22 cellular contexts compared by ENCODE assay signal in the genomic region with DNA sequence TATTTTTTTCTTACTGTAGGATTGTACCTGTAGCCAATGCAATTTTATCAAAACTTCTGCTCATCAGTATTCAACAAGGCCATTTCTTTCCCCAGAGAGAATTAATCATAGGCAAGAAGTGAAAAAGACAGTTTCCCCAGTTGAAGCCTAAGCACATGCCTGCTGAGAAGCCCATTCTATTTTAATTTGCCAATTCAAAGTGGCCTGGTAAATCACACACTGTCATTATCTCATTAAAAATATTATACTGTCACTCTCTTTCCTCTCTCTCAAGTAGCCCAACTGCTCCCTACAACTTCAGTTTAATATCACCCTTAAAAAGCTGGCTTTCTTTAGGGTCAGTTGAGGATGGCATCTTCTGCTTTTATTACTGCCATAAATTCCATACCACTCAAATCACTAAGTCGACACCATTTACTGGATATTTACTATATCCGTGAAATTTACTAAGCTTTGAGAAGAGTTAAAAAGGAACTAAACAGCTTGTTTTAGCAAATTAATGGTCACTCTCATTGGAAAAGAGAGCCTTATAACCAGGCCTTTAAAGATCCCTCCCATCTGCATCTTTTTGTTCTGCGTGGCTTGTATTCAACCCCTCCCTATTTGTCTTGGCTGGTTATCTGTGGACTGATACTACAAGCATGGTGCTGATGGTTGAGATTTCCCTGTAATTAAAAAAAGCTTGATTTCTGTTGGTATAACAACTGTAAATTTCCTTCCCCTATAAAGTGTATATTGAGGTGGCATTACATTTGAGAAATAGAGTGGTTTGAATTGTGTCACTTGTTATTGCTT. TPM values are rescaled to one million over a fixed set of nuclear protein-coding genes. Genes with fewer than 3 reads are reported as not detected.
DNase-seq lines count a peak whose midpoint lies in the region; ATAC-seq, FAIRE-seq and TF ChIP-seq lines count a peak whose summit lies in the region.
"Had no signal": no experiment of that assay in that cellular context is flagged by ENCODE, and none has a peak within 500 bp of the region (broad histone marks: within the 10 kb centered on the region; RNA-seq: fewer than 3 reads in every experiment).

No MANE protein-coding gene starts in this region.

- no peaks in the 10 kb centered on the region for H3K27me3 ChIP-seq in neural progenitor cell
- H3K27me3 ChIP-seq: BLaER1 treated with 17β-estradiol and CSF1 and Interleukin-3, amounts not matched to agents 10 nM and 100 nM; ovary; sigmoid colon; upper lobe of left lung had no signal

- no peaks in the 10 kb centered on the region for H4K20me1 ChIP-seq in neural progenitor cell (ENCODE audit: low read depth)
- H4K20me1 ChIP-seq: BLaER1 treated with 17β-estradiol and CSF1 and Interleukin-3, amounts not matched to agents 10 nM and 100 nM had no signal

- intact Hi-C loops in mucosa of descending colon (cut with DNase I, micrococcal nuclease): no loop called here
- intact Hi-C loops in head of caudate nucleus (cut with DNase I): no loop called here

- ATAC-seq in mucosa of descending colon: peak; percentile 27

- peak; percentile 48 for FAIRE-seq in H54 (lab: Jason Lieb, UNC)
- FAIRE-seq: colon had no signal

- H3K79me2 ChIP-seq in neural progenitor cell (ENCODE audit: low read depth): no peaks in the 10 kb centered on the region

- H3F3A ChIP-seq in neural progenitor cell (ENCODE audit: low read depth): no peaks in the 10 kb centered on the region

- H3K9me3 ChIP-seq in mucosa of descending colon (no peaks in the 10 kb centered on the region), neural progenitor cell (ENCODE audit: low read depth) (no peaks in the 10 kb centered on the region)
- H3K9me3 ChIP-seq: ovary, sigmoid colon, upper lobe of left lung had no signal

- H3K4me1 ChIP-seq in mucosa of descending colon (ENCODE audit: low read depth): peaks cover 8% of the 10 kb centered on the region
- H3K4me1 ChIP-seq in neural progenitor cell: peaks cover 8% of the 10 kb centered on the region
- H3K4me1 ChIP-seq: sigmoid colon, upper lobe of left lung had no signal

- DNase-seq in H54 (ENCODE audit: insufficient read length, low spot score) (no peak), NCI-H1417 (lab: John Stamatoyannopoulos, UW) (peak in 2 of 3 experiments; percentile 62 to 91), NCI-H69 (lab: John Stamatoyannopoulos, UW) (peak; percentile 94), mucosa of descending colon (no peak), mesenteric fat pad (ENCODE audit: low spot score) (no peak), head of caudate nucleus (no peak), neural progenitor cell (ENCODE audit: low spot score) (no peak)
- DNase-seq: activated naive CD8-positive, alpha-beta T cell treated with anti-CD3 and anti-CD28 coated beads for 36 hours; GF-D8; H7; IMR-90; mammary epithelial cell; naive B cell; NCI-H2171 treated with DMSO at 0.1 percent for 48 hours; ovary; sigmoid colon; stimulated activated naive CD4-positive, alpha-beta T cell treated with Interleukin-2 at 50 U/mL for 16 hours; upper lobe of left lung had no signal

- peaks cover 6% of the 10 kb centered on the region for H3K4me1 Mint-ChIP-seq in neural progenitor cell
- H3K4me1 Mint-ChIP-seq: activated naive CD8-positive, alpha-beta T cell treated with anti-CD3 and anti-CD28 coated beads for 36 hours; naive B cell had no signal

- no peak overlapping the region for H3K4me2 ChIP-seq in neural progenitor cell
- H3K4me2 ChIP-seq: BLaER1 treated with 17β-estradiol and CSF1 and Interleukin-3, amounts not matched to agents 10 nM and 100 nM had no signal

- no peak for TF ChIP-seq POLR2A in H54 (IDR thresholded peaks at IDR 0.05; ENCODE audit: low read depth, low read length)

- no peak overlapping the region for H3K27ac ChIP-seq in neural progenitor cell
- H3K27ac ChIP-seq: BLaER1 treated with 17β-estradiol and CSF1 and Interleukin-3, amounts not matched to agents 10 nM and 100 nM; ovary; sigmoid colon; upper lobe of left lung had no signal

- H3K36me3 Mint-ChIP-seq in neural progenitor cell: no peaks in the 10 kb centered on the region
- H3K36me3 Mint-ChIP-seq: brain, naive B cell had no signal

- no peaks in the 10 kb centered on the region for H3K27me3 Mint-ChIP-seq in neural progenitor cell (ENCODE audit: insufficient read depth, low read depth)
- H3K27me3 Mint-ChIP-seq: brain had no signal

- H3K9ac ChIP-seq in neural progenitor cell: no peak overlapping the region
- H3K9ac ChIP-seq: BLaER1 treated with 17β-estradiol and CSF1 and Interleukin-3, amounts not matched to agents 10 nM and 100 nM had no signal

- no peak overlapping the region for H3K27ac Mint-ChIP-seq in neural progenitor cell
- H3K27ac Mint-ChIP-seq: activated naive CD8-positive, alpha-beta T cell treated with anti-CD3 and anti-CD28 coated beads for 36 hours; activated T-helper 1 cell treated with anti-CD3 and anti-CD28 coated beads, Interleukin-12 subunit alpha, Interleukin-12 subunit beta, Interleukin-2, Interleukin-4 antibody, amounts not matched to agents 30 ng/mL and 10 ng/mL and 1 ng/mL, durations not matched to agents 14 hours and 24 hours and 36 hours had no signal

- H3K9me3 Mint-ChIP-seq in neural progenitor cell: peaks cover 2% of the 10 kb centered on the region
- H3K9me3 Mint-ChIP-seq: activated naive CD8-positive, alpha-beta T cell treated with anti-CD3 and anti-CD28 coated beads for 36 hours; activated T-helper 1 cell treated with anti-CD3 and anti-CD28 coated beads, Interleukin-12 subunit alpha, Interleukin-12 subunit beta, Interleukin-2, Interleukin-4 antibody, amounts not matched to agents 30 ng/mL and 10 ng/mL and 1 ng/mL, durations not matched to agents 14 hours and 24 hours and 36 hours; brain had no signal

- H3K4me3 ChIP-seq in mucosa of descending colon (no peak overlapping the region), neural progenitor cell (no peak overlapping the region)
- H3K4me3 ChIP-seq: BLaER1 treated with 17β-estradiol and CSF1 and Interleukin-3, amounts not matched to agents 10 nM and 100 nM; ovary; sigmoid colon; upper lobe of left lung had no signal

- H3K4me3 Mint-ChIP-seq in neural progenitor cell: no peak overlapping the region
- H3K4me3 Mint-ChIP-seq: activated naive CD8-positive, alpha-beta T cell treated with anti-CD3 and anti-CD28 coated beads for 36 hours; activated T-helper 1 cell treated with anti-CD3 and anti-CD28 coated beads, Interleukin-12 subunit alpha, Interleukin-12 subunit beta, Interleukin-2, Interleukin-4 antibody, amounts not matched to agents 30 ng/mL and 10 ng/mL and 1 ng/mL, durations not matched to agents 14 hours and 24 hours and 36 hours; naive B cell had no signal

- no peak overlapping the region for H2AFZ ChIP-seq in neural progenitor cell (replicated peaks)

- no peaks in the 10 kb centered on the region for H3K36me3 ChIP-seq in mucosa of descending colon (ENCODE audit: low read depth)
- H3K36me3 ChIP-seq in neural progenitor cell: no peaks in the 10 kb centered on the region
- H3K36me3 ChIP-seq: BLaER1 treated with 17β-estradiol and CSF1 and Interleukin-3, amounts not matched to agents 10 nM and 100 nM; ovary; sigmoid colon; upper lobe of left lung had no signal

- TF ChIP-seq CTCF in mucosa of descending colon (IDR thresholded peaks at IDR 0.05) (no peak), neural progenitor cell (IDR thresholded peaks at IDR 0.05) (no peak)

RNA-seq across cellular contexts. Expression of a gene that starts 30.6 kb away (rescaled TPM):
- total RNA-seq in mucosa of descending colon (10 to 100 TPM in 1 of 3 donors, 1 to 10 TPM in 2; 2.9 to 19.0 (median 4.1) TPM), mesenteric fat pad (0.22 TPM), neural progenitor cell (ENCODE audit: low replicate concordance) (0.43 and 0.60 TPM in 2 replicates)
- total RNA-seq: activated T-helper 1 cell treated with anti-CD3 and anti-CD28 coated beads, Interleukin-12 subunit alpha, Interleukin-12 subunit beta, Interleukin-2, Interleukin-4 antibody, amounts not matched to agents 30 ng/mL and 10 ng/mL and 1 ng/mL, durations not matched to agents 14 hours and 24 hours and 36 hours had no signal

Comparison
In these comparisons a context has a peak if more than half of its experiments do, and no peak if none do; other contexts are left out.
1. DNase-seq: peak in NCI-H1417 (2 of 3) and NCI-H69 (single experiment); none in H54 (single experiment), mucosa of descending colon (0 of 3), mesenteric fat pad (single experiment), head of caudate nucleus (0 of 42) and neural progenitor cell (single experiment).